In the genomic region with DNA sequence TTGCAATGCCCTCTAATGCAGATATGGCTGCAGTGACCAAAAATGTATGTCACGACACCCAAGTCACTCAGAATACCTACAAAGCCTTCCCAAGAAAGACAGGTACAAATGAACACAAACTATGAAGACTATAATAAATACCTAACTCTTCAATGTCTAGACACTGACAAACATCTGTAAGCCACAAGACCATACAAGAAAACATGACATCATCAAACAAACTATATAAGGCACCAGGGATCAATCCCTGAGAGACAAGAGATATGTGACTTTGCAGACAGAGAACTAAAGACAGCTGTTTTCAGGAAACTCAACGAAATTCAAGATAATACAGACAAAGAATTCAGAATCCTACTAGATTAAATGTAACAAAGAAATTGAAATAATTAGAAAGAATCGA, we compare ENCODE assay signal across 6 cellular contexts.
"Had no signal": no experiment of that assay in that cellular context is flagged by ENCODE, and none has a peak within 500 bp of the region (broad histone marks: within the 10 kb centered on the region; RNA-seq: fewer than 3 reads in every experiment).

No MANE protein-coding gene starts in this region.

- H3K27ac ChIP-seq: HL-60 had no signal

- FAIRE-seq: HTR-8/SVneo, K562 had no signal

- DNase-seq: IMR-90, KBM-7, KG1 had no signal

- ATAC-seq: K562 had no signal

- H3K4me3 ChIP-seq: K562 had no signal
